In the genomic region with DNA sequence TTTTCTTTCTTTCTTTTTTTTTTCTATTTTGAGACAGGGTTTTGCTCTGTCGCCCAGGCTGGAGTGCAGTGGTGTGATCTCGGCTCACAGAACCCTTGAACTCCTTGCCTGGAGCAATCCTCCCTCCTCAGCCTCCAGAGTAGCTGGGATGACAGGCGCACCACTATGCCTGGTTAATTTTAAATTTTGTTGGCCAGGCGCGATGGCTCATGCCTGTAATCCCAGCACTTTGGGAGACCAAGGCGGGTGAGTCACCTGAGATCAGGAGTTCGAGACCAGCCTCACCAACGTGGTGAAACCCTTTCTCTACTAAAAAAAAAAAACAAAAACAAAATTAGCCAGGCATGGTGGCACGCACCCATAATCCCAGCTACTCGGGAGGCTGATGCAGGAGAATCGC, we compare ENCODE assay signal across 12 cellular contexts.
"Had no signal": no experiment of that assay in that cellular context is flagged by ENCODE, and none has a peak within 500 bp of the region (broad histone marks: within the 10 kb centered on the region; RNA-seq: fewer than 3 reads in every experiment).

No MANE protein-coding gene starts in this region.

- H3K4me3 ChIP-seq: ascending aorta, gastrocnemius medialis, lower lobe of right lung, sigmoid colon, tibial artery, uterus had no signal

- DNase-seq: activated CD4-positive, alpha-beta T cell treated with anti-CD3 and anti-CD28 coated beads, Interleukin-2, amount 50 U/mL, for 4 hours; activated effector memory CD4-positive, alpha-beta T cell treated with anti-CD3 and anti-CD28 coated beads, Interleukin-2, amount 50 U/mL, for 16 hours; activated T-cell treated with anti-CD3 and anti-CD28 coated beads, Interleukin-2, amount 50 U/mL, for 72 hours; cerebellar nuclear complex; cortex of kidney; gastrocnemius medialis; lower lobe of right lung; sigmoid colon; stimulated activated naive B cell treated with anti-CD40 and anti-IgM and Interleukin-4, amounts not matched to agents 10 μg/mL and 1 μg/mL and 100 μg/mL, for 72 hours; tibial artery; uterus had no signal

- H3K9me3 ChIP-seq: ascending aorta, gastrocnemius medialis, lower lobe of right lung, sigmoid colon, tibial artery, uterus had no signal

- H3K27ac ChIP-seq: ascending aorta, gastrocnemius medialis, sigmoid colon, tibial artery, uterus had no signal

- H3K27me3 ChIP-seq: ascending aorta, uterus had no signal

- H3K36me3 ChIP-seq: ascending aorta, gastrocnemius medialis, lower lobe of right lung, sigmoid colon, tibial artery, uterus had no signal

- H3K4me1 ChIP-seq: gastrocnemius medialis, uterus had no signal
